ENCODE assay signal across 7 cellular contexts in the genomic region with DNA sequence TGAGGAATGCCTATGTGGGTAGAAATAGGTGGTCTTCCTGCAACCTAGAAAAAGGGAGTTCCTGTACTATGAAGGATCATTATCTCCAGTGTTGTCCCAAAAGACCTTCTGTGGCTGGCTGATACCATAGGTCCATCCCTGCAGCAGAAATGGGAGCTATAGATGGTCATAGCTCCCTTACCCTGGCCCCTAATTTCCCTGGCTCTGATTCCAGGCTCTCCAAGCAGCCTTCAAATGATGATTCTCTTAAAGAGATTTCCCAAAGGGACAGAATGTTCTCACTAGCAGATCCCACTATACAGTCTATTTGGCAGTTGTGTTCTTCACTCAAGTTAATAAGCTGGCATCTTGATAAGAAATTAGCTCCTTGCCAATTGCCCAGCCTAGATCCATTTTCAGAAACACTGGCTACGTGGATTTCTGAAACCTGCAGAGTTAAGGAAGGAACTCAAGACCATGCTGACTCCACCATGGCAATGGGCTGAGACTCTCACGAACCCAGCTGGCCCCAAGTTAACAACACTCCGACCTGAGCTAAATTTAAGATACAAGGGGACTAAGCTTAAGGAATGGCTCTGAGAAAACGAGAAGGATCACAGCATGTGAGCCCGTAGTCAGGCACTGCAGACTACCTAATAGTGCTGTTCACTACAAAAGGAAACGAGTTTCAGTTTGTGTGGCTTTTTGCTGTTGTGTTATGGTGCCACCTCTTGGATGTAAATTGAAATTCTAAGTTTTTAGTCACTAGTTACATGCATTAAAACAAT. TPM values are rescaled to one million over a fixed set of nuclear protein-coding genes. Genes with fewer than 3 reads are reported as not detected.
DNase-seq lines count a peak whose midpoint lies in the region; ATAC-seq, FAIRE-seq and TF ChIP-seq lines count a peak whose summit lies in the region.

No MANE protein-coding gene starts in this region.

- ATAC-seq in GM21390 (IDR thresholded peaks at IDR 0.05; ENCODE audit: unreplicated experiment) = peak; percentile 74
- peak; percentile 72 for ATAC-seq in HepG2

- no peak overlapping the region for H3K9ac ChIP-seq in HepG2 (ENCODE audit: insufficient read depth, low read depth, low read length)

- POLR2A ChIA-PET in HepG2 (lab: Yijun Ruan, JAX) = interaction anchor here (1.2 kb wide), 1 partner anchor 11 kb away, joined by 4 read pairs; a partner anchor contains a TSS

- no peaks in the 10 kb centered on the region for H4K20me1 ChIP-seq in HepG2 (ENCODE audit: insufficient read depth, low read length)

- DNase-seq in G401 (ENCODE audit: low spot score) = peak; percentile 56
- peak; percentile 85 to 86 for DNase-seq in Kasumi-1 (lab: John Stamatoyannopoulos, UW)
- peak; percentile 11 for DNase-seq in SKM-1 treated with dmso at 0.1 percent for 144 hours (lab: John Stamatoyannopoulos, UW; ENCODE audit: unreplicated experiment)
- peak; percentile 29 for DNase-seq in cerebellum (ENCODE audit: low spot score)
- DNase-seq in HepG2 (ENCODE audit: low spot score) = peak; percentile 28
- no peak for DNase-seq in testis

- TF ChIP-seq CTCF in HepG2 (CRISPR knock-in tag; IDR thresholded peaks at IDR 0.05) (peak; percentile 61), testis (IDR thresholded peaks at IDR 0.05) (peak in 2 of 3 experiments; percentile 35 to 44)

- H3K79me2 ChIP-seq in HepG2 (ENCODE audit: insufficient read depth, low read length) = no peaks in the 10 kb centered on the region

- peak; percentile 78 for FAIRE-seq in HepG2 (lab: Jason Lieb, UNC)

- no peaks in the 10 kb centered on the region for H3K27me3 ChIP-seq in HepG2 (ENCODE audit: control insufficient read depth in 1 of 2, insufficient read depth in 2 of 2, low read length in 2 of 2)
- H3K27me3 ChIP-seq in testis = no peaks in the 10 kb centered on the region

- no peak overlapping the region for H2AFZ ChIP-seq in HepG2 (ENCODE audit: low read length)

- 65% methylated on average over 6 of the region's 6 CpGs for WGBS in HepG2 (ENCODE audit: low lambda C conversion rate)
- WGBS in testis, 2 donors = 19 to 30% methylated on average over 6 of the region's 6 CpGs

- intact Hi-C loops in HepG2 (cut with micrococcal nuclease; ENCODE audit: unreplicated experiment) (loop anchor here (1.0 to 2.0 kb wide), 3 partner anchors 150 to 469 kb away; a partner anchor contains a TSS), testis (cut with DNase I; ENCODE audit: low total_unique reads) (no loop called here)

- peaks cover 0 to 3% of the 10 kb centered on the region in 2 experiments; a peak in 1 of 5 replicates for H3K36me3 ChIP-seq in HepG2 (replicated peaks in 1 of 2; ENCODE audit: control insufficient read depth in 1 of 2, insufficient read depth in 2 of 2, low read length in 2 of 2)
- no peaks in the 10 kb centered on the region for H3K36me3 ChIP-seq in testis (ENCODE audit: low read depth, missing control alignments)

- no TSS peak for BruUV-seq in HepG2 (replicated peaks; lab: Mats Ljungman, UMichigan)

- CTCF ChIA-PET in HepG2 (lab: Yijun Ruan, JAX; ENCODE audit: low intra/inter-chr PET ratio, low total read pairs) = interaction anchor here (1.9 kb wide), 1 partner anchor 150 kb away, joined by 17 read pairs; no protein-coding TSS in a partner anchor

- H3K4me1 ChIP-seq in HepG2 (ENCODE audit: insufficient read depth, low read length) (no peaks in the 10 kb centered on the region), testis (peaks cover 9% of the 10 kb centered on the region)

- no peak overlapping the region for H3K27ac ChIP-seq in HepG2 (ENCODE audit: extremely low read length, insufficient read depth, low read length)
- peak overlapping the region in 1 of 2 donors; percentile 53 for H3K27ac ChIP-seq in testis

- in situ Hi-C loops in G401 (cut with HindIII; ENCODE audit: low sequenced_read_pairs) = no loop called here
- in situ Hi-C loops in HepG2 (cut with HindIII; ENCODE audit: extremely low pct_ligation_motif_present, low pct_unique_long_range_greater_than_20kb) = no loop called here

- TF ChIP-seq RAD21 in HepG2 (CRISPR knock-in tag; IDR thresholded peaks at IDR 0.05) = peak; percentile 47; the same call in 1 of the 2 replicates

- TF ChIP-seq POLR2A in HepG2 (IDR thresholded peaks at IDR 0.05; ENCODE audit: insufficient read depth in 1 of 2, low read depth in 2 of 2, low read length in 2 of 2) (no peak), testis (IDR thresholded peaks at IDR 0.05) (no peak)

- no peak overlapping the region for H3K4me3 ChIP-seq in HepG2 (replicated peaks in 1 of 3; ENCODE audit: insufficient read depth in 1 of 3, low read depth in 2 of 3, low read length in 3 of 3)
- H3K4me3 ChIP-seq in testis = no peak overlapping the region

- no peak overlapping the region for H3K4me2 ChIP-seq in HepG2 (ENCODE audit: low read depth, low read length)

- no peak for TF ChIP-seq EP300 in HepG2 (IDR thresholded peaks at IDR 0.05; ENCODE audit: low read depth in 2 of 2, low read length in 2 of 2)
- no peak for TF ChIP-seq EP300 in HepG2 (CRISPR knock-in tag; IDR thresholded peaks at IDR 0.05; ENCODE audit: borderline replicate concordance)

- H3K9me3 ChIP-seq in HepG2 (ENCODE audit: low read length) (no peaks in the 10 kb centered on the region), testis (no peaks in the 10 kb centered on the region)

RNA-seq across cellular contexts. Expression of a gene that starts 11.4 kb away (rescaled TPM):
- total RNA-seq in G401 (2014; rRNA removed; shearing (Covaris generic)) = 15.7 and 21.2 TPM in 2 replicates
- 21.5 TPM for total RNA-seq in cerebellum
- total RNA-seq in HepG2 (2016; rRNA removed; fragmentation: Illumina TruSeq; extraction: Trizol) = 24.0 and 25.5 TPM in 2 replicates
- total RNA-seq in HepG2 (2016; cell fraction: cytosol; rRNA removed; fragmentation: Illumina TruSeq; extraction: Trizol; ENCODE audit: low read depth) = 30.8 and 39.8 TPM in 2 replicates
- 25.7 and 25.9 TPM in 2 replicates for total RNA-seq in HepG2 (2016; cell fraction: insoluble cytoplasmic fraction; rRNA removed; fragmentation: Illumina TruSeq; extraction: Trizol)
- total RNA-seq in HepG2 (2016; cell fraction: membrane; rRNA removed; fragmentation: Illumina TruSeq; extraction: Trizol) = 36.4 and 42.2 TPM in 2 replicates
- total RNA-seq in HepG2 (2016; cell fraction: nucleus; rRNA removed; fragmentation: Illumina TruSeq; extraction: Trizol) = 13.1 and 15.9 TPM in 2 replicates
- 26.3 and 31.7 TPM in 2 replicates for polyA plus RNA-seq in HepG2 (2011; rRNA removed)
- polyA plus RNA-seq in HepG2 (2011; cell fraction: cytosol; rRNA removed) = 23.2 and 25.9 TPM in 2 replicates
- polyA plus RNA-seq in HepG2 (2011; cell fraction: nucleus; rRNA removed) = 12.8 and 15.4 TPM in 2 replicates
- 17.2 and 19.2 TPM in 2 replicates for polyA plus RNA-seq in HepG2 (2012)
- polyA plus RNA-seq in HepG2 (2016; cell fraction: cytosol; fragmentation: Illumina TruSeq; extraction: Trizol; ENCODE audit: low read depth) = 44.3 and 51.0 TPM in 2 replicates
- 28.8 and 33.4 TPM in 2 replicates for polyA plus RNA-seq in HepG2 (2016; cell fraction: insoluble cytoplasmic fraction; fragmentation: Illumina TruSeq; extraction: Trizol; ENCODE audit: low read depth)
- polyA plus RNA-seq in HepG2 (2016; cell fraction: membrane; fragmentation: Illumina TruSeq; extraction: Trizol; ENCODE audit: low read depth) = 35.5 and 38.7 TPM in 2 replicates
- 22.3 and 28.3 TPM in 2 replicates for polyA plus RNA-seq in HepG2 (2016; cell fraction: nucleus; fragmentation: Illumina TruSeq; extraction: Trizol; ENCODE audit: insufficient read depth, low read depth)
- polyA minus RNA-seq in HepG2 (2011; rRNA and poly(A)+ RNA removed; ENCODE audit: low replicate concordance) = 27.9 and 55.6 TPM in 2 replicates
- polyA minus RNA-seq in HepG2 (2011; cell fraction: cytosol; rRNA and poly(A)+ RNA removed) = 4.3 and 8.2 TPM in 2 replicates
- polyA minus RNA-seq in HepG2 (2011; cell fraction: nucleus; rRNA and poly(A)+ RNA removed) = 32.2 TPM in 2 replicates
- total RNA-seq in testis = 10 to 100 TPM; 22.8 to 24.7 TPM
- polyA plus RNA-seq in testis (ENCODE audit: insufficient read depth, low read depth, low replicate concordance) = 55.2 TPM

RNA-seq across cellular contexts. Expression of a gene that starts 14.1 kb away (rescaled TPM):
- total RNA-seq in G401 (2014; rRNA removed; shearing (Covaris generic)) = 26.8 and 38.9 TPM in 2 replicates
- total RNA-seq in cerebellum (25.2 TPM), HepG2 (2016; rRNA removed; fragmentation: Illumina TruSeq; extraction: Trizol) (45.9 and 71.7 TPM in 2 replicates), testis (10 to 100 TPM; 21.2 to 26.9 TPM)
- total RNA-seq in HepG2 (2016; cell fraction: cytosol; rRNA removed; fragmentation: Illumina TruSeq; extraction: Trizol; ENCODE audit: low read depth) = 9.0 and 12.2 TPM in 2 replicates
- 48.3 and 73.9 TPM in 2 replicates for total RNA-seq in HepG2 (2016; cell fraction: insoluble cytoplasmic fraction; rRNA removed; fragmentation: Illumina TruSeq; extraction: Trizol)
- 17.5 and 17.8 TPM in 2 replicates for total RNA-seq in HepG2 (2016; cell fraction: membrane; rRNA removed; fragmentation: Illumina TruSeq; extraction: Trizol)
- 16.0 and 16.2 TPM in 2 replicates for total RNA-seq in HepG2 (2016; cell fraction: nucleus; rRNA removed; fragmentation: Illumina TruSeq; extraction: Trizol)
- polyA plus RNA-seq in HepG2 (2011; rRNA removed) (20.3 and 22.2 TPM in 2 replicates), testis (ENCODE audit: insufficient read depth, low read depth, low replicate concordance) (33.5 TPM)
- polyA plus RNA-seq in HepG2 (2011; cell fraction: cytosol; rRNA removed) = 18.3 and 26.0 TPM in 2 replicates
- 2.8 and 4.1 TPM in 2 replicates for polyA plus RNA-seq in HepG2 (2011; cell fraction: nucleus; rRNA removed)
- polyA plus RNA-seq in HepG2 (2012) = 20.3 and 23.8 TPM in 2 replicates
- polyA plus RNA-seq in HepG2 (2016; cell fraction: cytosol; fragmentation: Illumina TruSeq; extraction: Trizol; ENCODE audit: low read depth) = 7.3 and 8.8 TPM in 2 replicates
- polyA plus RNA-seq in HepG2 (2016; cell fraction: insoluble cytoplasmic fraction; fragmentation: Illumina TruSeq; extraction: Trizol; ENCODE audit: low read depth) = 67.2 and 70.6 TPM in 2 replicates
- polyA plus RNA-seq in HepG2 (2016; cell fraction: membrane; fragmentation: Illumina TruSeq; extraction: Trizol; ENCODE audit: low read depth) = 12.0 and 12.7 TPM in 2 replicates
- 23.3 and 25.8 TPM in 2 replicates for polyA plus RNA-seq in HepG2 (2016; cell fraction: nucleus; fragmentation: Illumina TruSeq; extraction: Trizol; ENCODE audit: insufficient read depth, low read depth)
- 5.7 and 6.7 TPM in 2 replicates for polyA minus RNA-seq in HepG2 (2011; rRNA and poly(A)+ RNA removed; ENCODE audit: low replicate concordance)
- 11.7 and 12.0 TPM in 2 replicates for polyA minus RNA-seq in HepG2 (2011; cell fraction: cytosol; rRNA and poly(A)+ RNA removed)
- 6.4 and 6.8 TPM in 2 replicates for polyA minus RNA-seq in HepG2 (2011; cell fraction: nucleus; rRNA and poly(A)+ RNA removed)

RNA-seq across cellular contexts. Expression of a gene that starts 47.6 kb away (rescaled TPM):
- 36.0 and 40.4 TPM in 2 replicates for total RNA-seq in G401 (2014; rRNA removed; shearing (Covaris generic))
- total RNA-seq in cerebellum (53.0 TPM), HepG2 (2016; rRNA removed; fragmentation: Illumina TruSeq; extraction: Trizol) (13.3 and 14.1 TPM in 2 replicates), testis (10 to 100 TPM; 38.5 to 40.5 TPM)
- total RNA-seq in HepG2 (2016; cell fraction: cytosol; rRNA removed; fragmentation: Illumina TruSeq; extraction: Trizol; ENCODE audit: low read depth) = 18.1 and 20.2 TPM in 2 replicates
- 13.6 and 13.7 TPM in 2 replicates for total RNA-seq in HepG2 (2016; cell fraction: insoluble cytoplasmic fraction; rRNA removed; fragmentation: Illumina TruSeq; extraction: Trizol)
- 29.6 and 30.6 TPM in 2 replicates for total RNA-seq in HepG2 (2016; cell fraction: membrane; rRNA removed; fragmentation: Illumina TruSeq; extraction: Trizol)
- total RNA-seq in HepG2 (2016; cell fraction: nucleus; rRNA removed; fragmentation: Illumina TruSeq; extraction: Trizol) = 10.4 and 11.0 TPM in 2 replicates
- polyA plus RNA-seq in HepG2 (2011; rRNA removed) (12.9 and 15.7 TPM in 2 replicates), testis (ENCODE audit: insufficient read depth, low read depth, low replicate concordance) (18.7 TPM)
- polyA plus RNA-seq in HepG2 (2011; cell fraction: cytosol; rRNA removed) = 8.1 and 12.6 TPM in 2 replicates
- polyA plus RNA-seq in HepG2 (2011; cell fraction: nucleus; rRNA removed) = 11.2 and 12.7 TPM in 2 replicates
- polyA plus RNA-seq in HepG2 (2012) = 11.2 and 11.8 TPM in 2 replicates
- 27.4 and 28.8 TPM in 2 replicates for polyA plus RNA-seq in HepG2 (2016; cell fraction: cytosol; fragmentation: Illumina TruSeq; extraction: Trizol; ENCODE audit: low read depth)
- 11.1 and 15.6 TPM in 2 replicates for polyA plus RNA-seq in HepG2 (2016; cell fraction: insoluble cytoplasmic fraction; fragmentation: Illumina TruSeq; extraction: Trizol; ENCODE audit: low read depth)
- polyA plus RNA-seq in HepG2 (2016; cell fraction: membrane; fragmentation: Illumina TruSeq; extraction: Trizol; ENCODE audit: low read depth) = 34.5 and 36.2 TPM in 2 replicates
- 14.6 and 15.4 TPM in 2 replicates for polyA plus RNA-seq in HepG2 (2016; cell fraction: nucleus; fragmentation: Illumina TruSeq; extraction: Trizol; ENCODE audit: insufficient read depth, low read depth)
- 14.3 and 25.3 TPM in 2 replicates for polyA minus RNA-seq in HepG2 (2011; rRNA and poly(A)+ RNA removed; ENCODE audit: low replicate concordance)
- polyA minus RNA-seq in HepG2 (2011; cell fraction: cytosol; rRNA and poly(A)+ RNA removed) = 12.7 and 18.6 TPM in 2 replicates
- 33.9 and 36.8 TPM in 2 replicates for polyA minus RNA-seq in HepG2 (2011; cell fraction: nucleus; rRNA and poly(A)+ RNA removed)
